Comparison of ENCODE assay signal across 11 cellular contexts in genomic region chr11:75499423-75500305, GRCh38. TPM values are rescaled to one million over a fixed set of nuclear protein-coding genes. Genes with fewer than 3 reads are reported as not detected.
DNase-seq lines count a peak whose midpoint lies in the region; ATAC-seq, FAIRE-seq and TF ChIP-seq lines count a peak whose summit lies in the region.
"Had no signal": no experiment of that assay in that cellular context is flagged by ENCODE, and none has a peak within 500 bp of the region (broad histone marks: within the 10 kb centered on the region; RNA-seq: fewer than 3 reads in every experiment).

No MANE protein-coding gene starts in this region.

- no peak overlapping the region; the same call in 1 of the 2 replicates for H3K14ac ChIP-seq in H9 (ENCODE audit: insufficient read depth, low read length)

- no peak overlapping the region for H3K18ac ChIP-seq in H9 (ENCODE audit: insufficient read length, low read depth, low read length)

- TF ChIP-seq POLR2A in H54 (IDR thresholded peaks at IDR 0.05; ENCODE audit: low read depth, low read length), result no peak

- TF ChIP-seq CTCF in H9 (conservative IDR thresholded peaks at IDR 0.05) (no peak), mesothelial cell of epicardium (IDR thresholded peaks at IDR 0.05; ENCODE audit: unreplicated experiment) (no peak)

- H3K9me3 Mint-ChIP-seq in H9, result no peaks in the 10 kb centered on the region
- H3K9me3 Mint-ChIP-seq in mesothelial cell of epicardium, result no peaks in the 10 kb centered on the region
- H3K9me3 Mint-ChIP-seq: neural progenitor cell had no signal

- no peak overlapping the region for H2BK15ac ChIP-seq in H9 (ENCODE audit: low read depth, low read length)

- no peak overlapping the region for H2BK12ac ChIP-seq in H9 (ENCODE audit: insufficient read length, low read depth, low read length)

- H3T11ph ChIP-seq in H9 (ENCODE audit: low read length), result no peak overlapping the region

- WGBS in right cardiac atrium, result 69% methylated on average over 8 of the region's 8 CpGs
- WGBS in H9 (ENCODE audit: extremely low coverage, insufficient read length, low lambda C conversion rate), result no CpG with 5 or more reads among the region's 8 CpGs

- peak overlapping the region in 1 of 3 experiments; percentile 38; a peak in 1 of 7 replicates for H3K27ac Mint-ChIP-seq in H9
- no peak overlapping the region for H3K27ac Mint-ChIP-seq in mesothelial cell of epicardium

- FAIRE-seq in H54 (lab: Jason Lieb, UNC), result no peak
- FAIRE-seq: TTC549 had no signal

- H3K36me3 Mint-ChIP-seq in H9 (ENCODE audit: insufficient read depth in 1 of 3, low read depth in 3 of 3), result no peaks in the 10 kb centered on the region
- H3K36me3 Mint-ChIP-seq in mesothelial cell of epicardium, result no peaks in the 10 kb centered on the region
- H3K36me3 Mint-ChIP-seq: neural progenitor cell had no signal

- no peaks in the 10 kb centered on the region for H3K23me2 ChIP-seq in H9 (ENCODE audit: insufficient read length, low read depth, low read length, poor library complexity, severe bottlenecking)

- H2BK20ac ChIP-seq in H9 (ENCODE audit: low read depth, low read length, poor library complexity, severe bottlenecking), result no peak overlapping the region

- no peaks in the 10 kb centered on the region for H4K20me1 ChIP-seq in H9 (ENCODE audit: control insufficient read depth, insufficient read depth, insufficient read length)

- no peaks in the 10 kb centered on the region for H3K79me2 ChIP-seq in H9 (ENCODE audit: insufficient read depth, low read length)

- H2BK5ac ChIP-seq in H9 (ENCODE audit: insufficient read length, low read length), result no peak overlapping the region

- peak overlapping the region; percentile 14 for H3K27ac ChIP-seq in right cardiac atrium (ENCODE audit: low read length)
- no peak overlapping the region for H3K27ac ChIP-seq in H9 (ENCODE audit: insufficient read length, low read depth, low read length)
- H3K27ac ChIP-seq: neural progenitor cell had no signal

- peak; percentile 71 to 74 for ATAC-seq in right cardiac atrium
- ATAC-seq in HG02678 (IDR thresholded peaks at IDR 0.05; ENCODE audit: unreplicated experiment), result no peak

- H3K4ac ChIP-seq in H9 (ENCODE audit: low read depth, low read length), result no peak overlapping the region

- H3K4me1 Mint-ChIP-seq in H9, result peaks cover 12 to 15% of the 10 kb centered on the region in 2 experiments
- peaks cover 15% of the 10 kb centered on the region for H3K4me1 Mint-ChIP-seq in mesothelial cell of epicardium

- no peak overlapping the region for H3K56ac ChIP-seq in H9 (ENCODE audit: insufficient read length, low read depth, low read length)

- no peak overlapping the region for H3K4me3 ChIP-seq in right cardiac atrium (ENCODE audit: low read length)
- H3K4me3 ChIP-seq: neural progenitor cell had no signal

- H3K4me3 Mint-ChIP-seq in H9 (no peak overlapping the region), mesothelial cell of epicardium (no peak overlapping the region)
- H3K4me3 Mint-ChIP-seq: neural progenitor cell had no signal

- no peak overlapping the region for H2AFZ ChIP-seq in H9 (ENCODE audit: low read length)
- H2AFZ ChIP-seq: neural progenitor cell had no signal

- no peaks in the 10 kb centered on the region for H3K27me3 ChIP-seq in right cardiac atrium (ENCODE audit: control insufficient read depth, insufficient read depth)
- no peaks in the 10 kb centered on the region for H3K27me3 ChIP-seq in H9 (ENCODE audit: insufficient read depth, low read length)
- H3K27me3 ChIP-seq: neural progenitor cell had no signal

- H3K4me1 ChIP-seq in right cardiac atrium (ENCODE audit: control insufficient read depth, insufficient read depth, low read length) (peaks cover 6% of the 10 kb centered on the region), H9 (ENCODE audit: insufficient read depth, low read length) (no peaks in the 10 kb centered on the region)

- no peak overlapping the region for H2BK120ac ChIP-seq in H9 (ENCODE audit: low read depth, low read length, poor library complexity, severe bottlenecking)

- H4K8ac ChIP-seq in H9 (replicated peaks; ENCODE audit: insufficient read length, low read depth, low read length), result no peak overlapping the region

- H2AK5ac ChIP-seq in H9 (ENCODE audit: insufficient read length, low read length), result no peak overlapping the region

- peak; percentile 89 for DNase-seq in H54 (ENCODE audit: insufficient read length, low spot score)
- DNase-seq in astrocyte of the hippocampus (ENCODE audit: low read depth, low spot score), result peak; percentile 92
- DNase-seq in right cardiac atrium, result peak; percentile 43 to 78 (median 65)
- peak; percentile 95 for DNase-seq in stromal cell of bone marrow (ENCODE audit: low read depth)
- DNase-seq in NCI-H446 (lab: John Stamatoyannopoulos, UW), result no peak
- DNase-seq in H9, result no peak
- DNase-seq in mesothelial cell of epicardium (ENCODE audit: low spot score in 2 of 2, unreplicated experiment in 2 of 2), result no peak
- DNase-seq: H7 had no signal

- intact Hi-C loops in right cardiac atrium (cut with DNase I), result no loop called here

- no peak overlapping the region for H4K91ac ChIP-seq in H9 (ENCODE audit: insufficient read length, low read depth, low read length)

- no peak overlapping the region for H4K5ac ChIP-seq in H9 (ENCODE audit: insufficient read length, low read depth, low read length)

- no peak overlapping the region for H3K4me2 ChIP-seq in H9 (ENCODE audit: insufficient read depth, insufficient read length, low read length)
- H3K4me2 ChIP-seq: neural progenitor cell had no signal

- H3K9ac ChIP-seq in H9 (ENCODE audit: extremely low read depth, insufficient read length, low read length), result no peak overlapping the region
- H3K9ac ChIP-seq: neural progenitor cell had no signal

- H3K79me1 ChIP-seq in H9 (ENCODE audit: insufficient read depth, low read depth, low read length, poor library complexity, severe bottlenecking), result no peaks in the 10 kb centered on the region

- H3K27me3 Mint-ChIP-seq in H9 (ENCODE audit: low read depth) (no peaks in the 10 kb centered on the region; the same call in 1 of the 2 replicates), mesothelial cell of epicardium (ENCODE audit: low read depth) (no peaks in the 10 kb centered on the region)

- no peak overlapping the region for H3K23ac ChIP-seq in H9 (ENCODE audit: insufficient read length, low read depth, low read length)

- H3K9me3 ChIP-seq in right cardiac atrium (ENCODE audit: control insufficient read depth, low read length) (no peaks in the 10 kb centered on the region), H9 (ENCODE audit: control insufficient read depth, low read depth, low read length) (no peaks in the 10 kb centered on the region)

RNA-seq across cellular contexts. Expression of gene GDPD5, which starts 26.1 kb away (rescaled TPM):
- 1 to 10 TPM; 5.3 to 8.2 (median 6.8) TPM for total RNA-seq in right cardiac atrium
- polyA plus RNA-seq in right cardiac atrium, result 8.5 TPM
- 6.9 and 7.8 TPM in 2 replicates for total RNA-seq in H9 (2021)
- 8.0 to 8.2 TPM (median 8.1 TPM) in 3 replicates for total RNA-seq in mesothelial cell of epicardium

Comparison
In these comparisons a context has a peak if more than half of its experiments do, and no peak if none do; other contexts are left out.
1. DNase-seq: peak in H54 (single experiment), astrocyte of the hippocampus (single experiment), right cardiac atrium (3 of 3) and stromal cell of bone marrow (single experiment); none in NCI-H446 (0 of 2), H9 (single experiment) and mesothelial cell of epicardium (0 of 2).